Comparison of ENCODE assay signal across 8 cellular contexts in the genomic region with DNA sequence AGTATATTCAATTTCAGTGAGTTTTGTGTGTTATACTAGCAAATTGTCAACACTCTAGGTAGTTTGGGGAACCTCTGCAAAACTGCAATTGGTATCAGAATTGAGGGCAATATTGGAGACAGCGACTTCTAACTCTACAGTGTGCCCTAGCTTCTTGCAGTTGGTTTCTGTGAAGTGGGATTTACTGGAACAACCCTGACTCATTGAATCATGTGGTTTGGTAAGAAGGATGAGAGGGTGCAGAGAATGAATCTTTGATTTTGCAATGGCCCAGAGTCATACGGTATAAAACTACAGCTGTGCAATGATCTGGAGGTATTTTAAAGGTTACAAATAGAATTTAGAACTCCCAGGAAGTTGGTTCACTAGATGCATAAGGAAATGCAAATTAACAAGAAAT.
DNase-seq lines count a peak whose midpoint lies in the region; ATAC-seq and TF ChIP-seq lines count a peak whose summit lies in the region.
"Had no signal": no experiment of that assay in that cellular context is flagged by ENCODE, and none has a peak within 500 bp of the region (broad histone marks: within the 10 kb centered on the region; RNA-seq: fewer than 3 reads in every experiment).

No MANE protein-coding gene starts in this region.

- TF ChIP-seq CTCF in OCI-LY3 (IDR thresholded peaks at IDR 0.05; ENCODE audit: low read depth, low read length) = no peak
- TF ChIP-seq CTCF in osteoblast (IDR thresholded peaks at IDR 0.05; ENCODE audit: extremely low read depth, low read depth, low read length) = no peak
- TF ChIP-seq CTCF in prostate gland (IDR thresholded peaks at IDR 0.05) = no peak

- H3K27me3 Mint-ChIP-seq in central memory CD8-positive, alpha-beta T cell = no peaks in the 10 kb centered on the region
- H3K27me3 Mint-ChIP-seq: progenitor cell of endocrine pancreas had no signal

- H3K9me3 ChIP-seq in OCI-LY3 (ENCODE audit: insufficient read depth, low read length) (no peaks in the 10 kb centered on the region), osteoblast (ENCODE audit: low read depth, low read length) (no peaks in the 10 kb centered on the region), prostate gland (no peaks in the 10 kb centered on the region)

- H3K4me2 ChIP-seq in OCI-LY3 (ENCODE audit: low read length) (peak overlapping the region; percentile 54), osteoblast (ENCODE audit: insufficient read depth, low read length) (peak overlapping the region; percentile 79)

- H3K9me3 Mint-ChIP-seq in central memory CD8-positive, alpha-beta T cell = no peaks in the 10 kb centered on the region

- peak overlapping the region; percentile 70 for H2AFZ ChIP-seq in OCI-LY3 (ENCODE audit: low read depth, low read length)
- no peak overlapping the region for H2AFZ ChIP-seq in osteoblast (ENCODE audit: low read length)

- WGBS in prostate gland = 92% methylated on average over 2 of the region's 2 CpGs

- H3K4me1 ChIP-seq in OCI-LY3 (ENCODE audit: low read length) = peaks cover 29% of the 10 kb centered on the region
- H3K4me1 ChIP-seq in osteoblast (ENCODE audit: insufficient read depth, low read length) = peaks cover 18% of the 10 kb centered on the region
- no peaks in the 10 kb centered on the region for H3K4me1 ChIP-seq in prostate gland (replicated peaks)

- H3K36me3 ChIP-seq in OCI-LY3 (replicated peaks; ENCODE audit: low read depth, low read length) (no peaks in the 10 kb centered on the region), osteoblast (ENCODE audit: insufficient read depth, low read length) (no peaks in the 10 kb centered on the region), prostate gland (no peaks in the 10 kb centered on the region)

- DNase-seq in GM04503 (ENCODE audit: low read depth) (peak; percentile 15), osteoblast (ENCODE audit: insufficient read length, low spot score, missing footprints) (peak; percentile 75), retina (no peak), prostate gland (ENCODE audit: low spot score) (no peak)
- DNase-seq in central memory CD8-positive, alpha-beta T cell (ENCODE audit: low spot score in 2 of 2) = no peak

- H3K9ac ChIP-seq in OCI-LY3 (ENCODE audit: low read length) = no peak overlapping the region

- H3K79me2 ChIP-seq in OCI-LY3 (ENCODE audit: low read length) (no peaks in the 10 kb centered on the region), osteoblast (ENCODE audit: insufficient read depth, low read length) (no peaks in the 10 kb centered on the region)

- intact Hi-C loops in prostate gland (cut with DNase I) = no loop called here

- no peaks in the 10 kb centered on the region for H4K20me1 ChIP-seq in OCI-LY3 (ENCODE audit: insufficient read depth, low read length)
- H4K20me1 ChIP-seq in osteoblast (ENCODE audit: insufficient read depth, low read length) = no peaks in the 10 kb centered on the region

- H3K27me3 ChIP-seq in OCI-LY3 (ENCODE audit: low read depth, low read length) = no peaks in the 10 kb centered on the region
- no peaks in the 10 kb centered on the region for H3K27me3 ChIP-seq in osteoblast (ENCODE audit: insufficient read depth, low read length)
- no peaks in the 10 kb centered on the region for H3K27me3 ChIP-seq in prostate gland (replicated peaks; ENCODE audit: insufficient read depth)

- H3K27ac ChIP-seq in OCI-LY3 (ENCODE audit: low read length) (no peak overlapping the region), osteoblast (ENCODE audit: low read depth, low read length) (peak overlapping the region; percentile 50), prostate gland (no peak overlapping the region)

- ATAC-seq in central memory CD8-positive, alpha-beta T cell (replicated peaks; ENCODE audit: extremely low read depth, poor library complexity, severe bottlenecking) = peak; percentile 25
- ATAC-seq in HG03378 (IDR thresholded peaks at IDR 0.05; ENCODE audit: unreplicated experiment) = no peak

- peak overlapping the region; percentile 79 for H3K4me3 Mint-ChIP-seq in central memory CD8-positive, alpha-beta T cell

- H3K4me3 ChIP-seq in OCI-LY3 (ENCODE audit: low read length) (peak overlapping the region; percentile 43), osteoblast (ENCODE audit: insufficient read depth, low read length) (peak overlapping the region; percentile 55), prostate gland (no peak overlapping the region)

- peaks cover 22% of the 10 kb centered on the region for H3K4me1 Mint-ChIP-seq in central memory CD8-positive, alpha-beta T cell

- no peak for TF ChIP-seq POLR2A in prostate gland (IDR thresholded peaks at IDR 0.05)

- no peaks in the 10 kb centered on the region for H3K36me3 Mint-ChIP-seq in central memory CD8-positive, alpha-beta T cell (ENCODE audit: insufficient read depth)

- H3K27ac Mint-ChIP-seq in central memory CD8-positive, alpha-beta T cell (ENCODE audit: low read depth) = peak overlapping the region; percentile 83
- H3K27ac Mint-ChIP-seq: progenitor cell of endocrine pancreas had no signal

Comparison
In these comparisons a context has a peak if more than half of its experiments do, and no peak if none do; other contexts are left out.
1. DNase-seq: peak in GM04503 (single experiment) and osteoblast (single experiment); none in central memory CD8-positive, alpha-beta T cell (0 of 2), retina (single experiment) and prostate gland (single experiment).
2. H3K4me3 ChIP-seq: peak in OCI-LY3 (single experiment) and osteoblast (single experiment); none in prostate gland (0 of 2).